ENCODE assay signal across 12 cellular contexts in genomic region chr16:30569746-30570325, GRCh38. TPM values are rescaled to one million over a fixed set of nuclear protein-coding genes. Genes with fewer than 3 reads are reported as not detected.
A peak's percentile ranks its signal among the peaks of the same experiment; 100 is the strongest.
DNase-seq lines count a peak whose midpoint lies in the region; ATAC-seq and TF ChIP-seq lines count a peak whose summit lies in the region.
"Had no signal": no experiment of that assay in that cellular context is flagged by ENCODE, and none has a peak within 500 bp of the region (broad histone marks: within the 10 kb centered on the region; RNA-seq: fewer than 3 reads in every experiment).

No MANE protein-coding gene starts in this region.

- peaks cover 22% of the 10 kb centered on the region for H3K79me2 ChIP-seq in OCI-LY7 (ENCODE audit: insufficient read depth, low read depth, low read length)

- H3K9me3 Mint-ChIP-seq in CD4-positive, alpha-beta T cell: no peaks in the 10 kb centered on the region
- H3K9me3 Mint-ChIP-seq: stimulated activated naive B cell treated with anti-CD40 and anti-IgM and Interleukin-4, amounts not matched to agents 10 μg/mL and 1 μg/mL and 100 μg/mL, for 72 hours had no signal

- TF ChIP-seq CTCF in CD4-positive, alpha-beta T cell (IDR thresholded peaks at IDR 0.05): no peak
- TF ChIP-seq CTCF in OCI-LY7 (conservative IDR thresholded peaks at IDR 0.05; ENCODE audit: low read length) (no peak), gastroesophageal sphincter (IDR thresholded peaks at IDR 0.05) (no peak), gastrocnemius medialis (IDR thresholded peaks at IDR 0.05 in 4 of 5, conservative IDR thresholded peaks at IDR 0.05 in 1 of 5) (no peak), foreskin keratinocyte (conservative IDR thresholded peaks at IDR 0.05) (no peak)

- in situ Hi-C loops in gastrocnemius medialis (cut with MboI; ENCODE audit: low sequenced_read_pairs in 4 of 4): loop anchor here in 2 of 4 donors (5.0 to 10.0 kb wide), 2 partner anchors 65 to 82 kb away; partner anchors contain the start of gene PRR14 (in 1 of the 2)

- no peaks in the 10 kb centered on the region for H4K20me1 ChIP-seq in OCI-LY7 (ENCODE audit: insufficient read depth, low read length)

- H3K27ac Mint-ChIP-seq in CD4-positive, alpha-beta T cell: peak overlapping the region; percentile 98

- peak overlapping the region; percentile 89 for H3K4me3 Mint-ChIP-seq in CD4-positive, alpha-beta T cell

- H3K4me1 ChIP-seq in OCI-LY7 (ENCODE audit: insufficient read depth, low read length, poor library complexity, severe bottlenecking) (peaks cover 30% of the 10 kb centered on the region), gastroesophageal sphincter (peaks cover 0 to 30% (median 19%) of the 10 kb centered on the region in 3 donors), gastrocnemius medialis (peaks cover 21 to 24% of the 10 kb centered on the region in 2 donors), foreskin keratinocyte (peaks cover 16% of the 10 kb centered on the region)

- POLR2A ChIA-PET in CD4-positive, alpha-beta T cell (lab: Charles Lee): interaction anchor here (2.7 to 3.4 kb wide), 4 partner anchors 8 to 90 kb away, joined by 26 to 152 read pairs (median 40); partner anchors contain the start of genes FBRS, ZNF764 and ZNF785
- POLR2A ChIA-PET in OCI-LY7 (lab: Charles Lee): interaction anchor here (0.5 to 3.0 kb wide), 3 partner anchors 12 to 131 kb away, joined by 3 to 31 read pairs (median 3); partner anchors contain the start of gene ZNF764

- TF ChIP-seq EP300 in gastroesophageal sphincter (IDR thresholded peaks at IDR 0.05): no peak

- no peaks in the 10 kb centered on the region for H3K36me3 Mint-ChIP-seq in CD4-positive, alpha-beta T cell (ENCODE audit: low read depth)

- no peaks in the 10 kb centered on the region for H3K27me3 ChIP-seq in CD4-positive, alpha-beta T cell (ENCODE audit: control insufficient read depth, insufficient read depth, low read length)
- H3K27me3 ChIP-seq in gastroesophageal sphincter (no peaks in the 10 kb centered on the region), gastrocnemius medialis (no peaks in the 10 kb centered on the region), foreskin keratinocyte (no peaks in the 10 kb centered on the region)
- H3K27me3 ChIP-seq: pancreas had no signal

- peaks cover 51% of the 10 kb centered on the region for H3K4me1 Mint-ChIP-seq in CD4-positive, alpha-beta T cell (ENCODE audit: low read depth)

- H3K27me3 Mint-ChIP-seq in CD4-positive, alpha-beta T cell: no peaks in the 10 kb centered on the region
- H3K27me3 Mint-ChIP-seq: stimulated activated naive B cell treated with anti-CD40 and anti-IgM and Interleukin-4, amounts not matched to agents 10 μg/mL and 1 μg/mL and 100 μg/mL, for 72 hours had no signal

- no peak for ATAC-seq in CD4-positive, alpha-beta T cell (ENCODE audit: poor library complexity)
- ATAC-seq in gastroesophageal sphincter (no peak), gastrocnemius medialis (no peak), foreskin keratinocyte (no peak), GM19351 (IDR thresholded peaks at IDR 0.05; ENCODE audit: unreplicated experiment) (no peak)
- ATAC-seq: pancreas; stimulated activated naive B cell treated with anti-CD40 and anti-IgM and Interleukin-4, amounts not matched to agents 10 μg/mL and 1 μg/mL and 100 μg/mL, for 72 hours had no signal

- no peaks in the 10 kb centered on the region for H3K9me2 ChIP-seq in OCI-LY7 (ENCODE audit: insufficient read depth, low read length)

- no peaks in the 10 kb centered on the region for H3K9me3 ChIP-seq in CD4-positive, alpha-beta T cell (ENCODE audit: control insufficient read depth, low read length)
- H3K9me3 ChIP-seq in OCI-LY7 (ENCODE audit: low read length): no peaks in the 10 kb centered on the region
- H3K9me3 ChIP-seq in gastroesophageal sphincter: no peaks in the 10 kb centered on the region
- no peaks in the 10 kb centered on the region for H3K9me3 ChIP-seq in gastrocnemius medialis
- H3K9me3 ChIP-seq: pancreas had no signal

- H3K4me2 ChIP-seq in OCI-LY7 (ENCODE audit: low read length): peak overlapping the region; percentile 32; the same call in 1 of the 2 replicates

- intact Hi-C loops in CD4-positive, alpha-beta T cell (cut with DNase I, micrococcal nuclease): loop anchor here in 1 of 2 experiments (5.0 kb wide), 2 partner anchors 67 to 127 kb away; partner anchors contain the start of gene SRCAP
- intact Hi-C loops in OCI-LY7 (cut with micrococcal nuclease; ENCODE audit: unreplicated experiment): no loop called here
- intact Hi-C loops in gastrocnemius medialis (cut with DNase I; ENCODE audit: low total_unique reads): loop anchor here (5.0 kb wide), 1 partner anchor 37 kb away; no protein-coding TSS in a partner anchor

- H3K27ac ChIP-seq in CD4-positive, alpha-beta T cell (ENCODE audit: low read depth, low read length): no peak overlapping the region
- no peak overlapping the region for H3K27ac ChIP-seq in OCI-LY7 (ENCODE audit: low read depth, low read length, poor library complexity, severe bottlenecking)
- peak overlapping the region in 3 of 4 donors; percentile 95 to 99 (median 97) for H3K27ac ChIP-seq in gastroesophageal sphincter
- H3K27ac ChIP-seq in gastrocnemius medialis: peak overlapping the region; percentile 84 to 99 (median 98)
- H3K27ac ChIP-seq in foreskin keratinocyte: no peak overlapping the region

- TF ChIP-seq POLR2A in gastroesophageal sphincter (IDR thresholded peaks at IDR 0.05): no peak
- no peak for TF ChIP-seq POLR2A in gastrocnemius medialis (IDR thresholded peaks at IDR 0.05)

- WGBS in gastroesophageal sphincter (ENCODE audit: low coverage in 1 of 2), 2 donors: 80 to 85% methylated on average over 2 to 5 of the region's 41 CpGs

- no TSS peak for BruUV-seq in OCI-LY7 (replicated peaks; lab: Mats Ljungman, UMichigan)

- H3K36me3 ChIP-seq in OCI-LY7 (ENCODE audit: insufficient read depth, low read length): no peaks in the 10 kb centered on the region
- peaks cover 0 to 5% of the 10 kb centered on the region in 2 donors for H3K36me3 ChIP-seq in gastroesophageal sphincter
- no peaks in the 10 kb centered on the region for H3K36me3 ChIP-seq in gastrocnemius medialis
- H3K36me3 ChIP-seq: pancreas had no signal

- CTCF ChIA-PET in CD4-positive, alpha-beta T cell (lab: Charles Lee): no interaction called here
- CTCF ChIA-PET in OCI-LY7 (lab: Charles Lee; ENCODE audit: unreplicated experiment): no interaction called here

- H3K4me3 ChIP-seq in OCI-LY7 (ENCODE audit: low read depth, low read length, poor library complexity, severe bottlenecking) (no peak overlapping the region), gastroesophageal sphincter (no peak overlapping the region), gastrocnemius medialis (peak overlapping the region in 1 of 4 donors; percentile 75)

- no peak overlapping the region for H2AFZ ChIP-seq in OCI-LY7 (ENCODE audit: low read length)

- DNase-seq in CD4-positive, alpha-beta T cell: no peak
- no peak for DNase-seq in OCI-LY7 (ENCODE audit: low spot score)
- no peak for DNase-seq in gastrocnemius medialis
- no peak for DNase-seq in foreskin melanocyte
- no peak for DNase-seq in foreskin keratinocyte
- DNase-seq in NCI-H1436 (lab: John Stamatoyannopoulos, UW): no peak
- DNase-seq: NCI-H1417 treated with DMSO at 0.1 percent for 48 hours; stimulated activated CD4-positive, alpha-beta T cell treated with anti-CD3 and anti-CD28 coated beads, Interleukin-2, amount 100 ng/mL, for 24 hours; stimulated activated naive B cell treated with anti-CD40 and anti-IgM and Interleukin-4, amounts not matched to agents 10 μg/mL and 1 μg/mL and 100 μg/mL, for 72 hours had no signal

RNA-seq across cellular contexts. Expression of gene ZNF688, which starts 1.7 kb away (rescaled TPM):
- total RNA-seq in CD4-positive, alpha-beta T cell: 1 to 10 TPM; 8.8 to 9.6 TPM
- total RNA-seq in OCI-LY7 (2014; rRNA removed; shearing (Covaris generic)): 17.5 and 19.8 TPM in 2 replicates
- total RNA-seq in OCI-LY7 (2022): 15.0 and 15.3 TPM in 2 replicates
- total RNA-seq in gastroesophageal sphincter: 10 to 100 TPM; 15.9 to 22.1 (median 20.8) TPM
- 10 to 100 TPM; 11.0 to 38.2 (median 18.5) TPM for total RNA-seq in gastrocnemius medialis
- total RNA-seq in foreskin keratinocyte: 7.5 and 8.5 TPM in 2 replicates
- polyA plus RNA-seq in foreskin keratinocyte: 11.0 and 11.8 TPM in 2 replicates

RNA-seq across cellular contexts. Expression of gene ZNF764, which starts 11.7 kb away (rescaled TPM):
- 10 to 100 TPM; 20.4 to 22.9 TPM for total RNA-seq in CD4-positive, alpha-beta T cell
- 10.5 and 14.6 TPM in 2 replicates for total RNA-seq in OCI-LY7 (2014; rRNA removed; shearing (Covaris generic))
- total RNA-seq in OCI-LY7 (2022) (12.8 and 13.8 TPM in 2 replicates), gastroesophageal sphincter (10 to 100 TPM in 2 of 4 donors, 1 to 10 TPM in 2; 6.3 to 13.1 (median 9.3) TPM), gastrocnemius medialis (1 to 10 TPM; 3.7 to 5.5 (median 4.9) TPM), foreskin keratinocyte (4.5 and 5.5 TPM in 2 replicates)
- polyA plus RNA-seq in foreskin keratinocyte: 3.2 and 3.3 TPM in 2 replicates

RNA-seq across cellular contexts. Expression of gene ZNF785, which starts 15.7 kb away (rescaled TPM):
- 1 to 10 TPM; 6.6 to 7.7 TPM for total RNA-seq in CD4-positive, alpha-beta T cell
- total RNA-seq in OCI-LY7 (2014; rRNA removed; shearing (Covaris generic)): 6.8 and 9.3 TPM in 2 replicates
- total RNA-seq in OCI-LY7 (2022): 4.1 and 4.6 TPM in 2 replicates
- 10 to 100 TPM in 3 of 4 donors, 1 to 10 TPM in 1; 6.9 to 17.0 (median 12.2) TPM for total RNA-seq in gastroesophageal sphincter
- 1 to 10 TPM in 2 of 4 donors, under 1 TPM in 2; 0.70 to 3.2 (median 1.0) TPM for total RNA-seq in gastrocnemius medialis
- total RNA-seq in foreskin keratinocyte: 3.9 and 4.6 TPM in 2 replicates
- polyA plus RNA-seq in foreskin keratinocyte: 1.8 and 2.1 TPM in 2 replicates

RNA-seq across cellular contexts. Expression of gene ZNF747, which starts 35.2 kb away (rescaled TPM):
- total RNA-seq in CD4-positive, alpha-beta T cell: 1 to 10 TPM; 6.3 to 6.7 TPM
- 15.7 and 22.2 TPM in 2 replicates for total RNA-seq in OCI-LY7 (2014; rRNA removed; shearing (Covaris generic))
- total RNA-seq in OCI-LY7 (2022) (17.2 and 20.8 TPM in 2 replicates), gastroesophageal sphincter (10 to 100 TPM; 15.3 to 31.6 (median 19.3) TPM), gastrocnemius medialis (10 to 100 TPM in 3 of 4 donors, 1 to 10 TPM in 1; 8.6 to 17.5 (median 13.1) TPM), foreskin keratinocyte (4.9 and 5.2 TPM in 2 replicates)
- 3.7 and 4.0 TPM in 2 replicates for polyA plus RNA-seq in foreskin keratinocyte

RNA-seq across cellular contexts. Expression of gene ZNF689, which starts 40.4 kb away (rescaled TPM):
- total RNA-seq in CD4-positive, alpha-beta T cell: 10 to 100 TPM; 15.3 to 15.7 TPM
- 13.1 and 15.0 TPM in 2 replicates for total RNA-seq in OCI-LY7 (2014; rRNA removed; shearing (Covaris generic))
- total RNA-seq in OCI-LY7 (2022) (15.5 and 16.7 TPM in 2 replicates), gastroesophageal sphincter (10 to 100 TPM in 2 of 4 donors, 1 to 10 TPM in 2; 9.7 to 13.1 (median 11.4) TPM), gastrocnemius medialis (1 to 10 TPM; 2.9 to 6.3 (median 6.1) TPM), foreskin keratinocyte (7.6 and 8.4 TPM in 2 replicates)
- polyA plus RNA-seq in foreskin keratinocyte: 3.6 and 4.2 TPM in 2 replicates

Comparison
In these comparisons a context has a peak if more than half of its experiments do, and no peak if none do; other contexts are left out.
1. H3K27ac ChIP-seq: peak in gastroesophageal sphincter (3 of 4) and gastrocnemius medialis (4 of 4); none in CD4-positive, alpha-beta T cell (single experiment), OCI-LY7 (single experiment) and foreskin keratinocyte (single experiment).